29 cellular contexts compared by ENCODE assay signal in genomic region chr3:181860243-181860642, GRCh38.
"Had no signal": no experiment of that assay in that cellular context is flagged by ENCODE, and none has a peak within 500 bp of the region (broad histone marks: within the 10 kb centered on the region; RNA-seq: fewer than 3 reads in every experiment).

No MANE protein-coding gene starts in this region.

- H3K4me3 ChIP-seq: esophagus muscularis mucosa, heart left ventricle, ovary, sigmoid colon, smooth muscle cell, vagina had no signal

- H3K27me3 ChIP-seq: esophagus muscularis mucosa, foreskin keratinocyte, neutrophil, ovary, sigmoid colon, vagina had no signal

- DNase-seq: activated CD4-positive, alpha-beta T cell treated with anti-CD3 and anti-CD28 coated beads for 36 hours; activated CD4-positive, alpha-beta T cell treated with anti-CD3 and anti-CD28 coated beads, Interleukin-2, amount 50 U/mL, for 4 hours; activated CD4-positive, CD25-positive, alpha-beta regulatory T cell; activated CD8-positive, alpha-beta memory T cell treated with anti-CD3 and anti-CD28 coated beads for 24 hours; activated gamma-delta T cell treated with Interleukin-2 at 50 U/mL for 16 hours; activated naive CD8-positive, alpha-beta T cell treated with anti-CD3 and anti-CD28 coated beads, Interleukin-2, amount 50 U/mL, for 24 hours; activated T-cell treated with anti-CD3 and anti-CD28 coated beads, Interleukin-2, amount 50 U/mL, for 24 hours; amygdala; caudate nucleus; foreskin keratinocyte; heart left ventricle; immature natural killer cell; kidney; naive B cell; nephron progenitor cell; ovary; retina; sigmoid colon; stimulated activated CD4-positive, alpha-beta T cell treated with anti-CD3 and anti-CD28 coated beads, Interleukin-1b, Interleukin-23, amount 100 ng/mL, for 48 hours; stimulated activated CD4-positive, alpha-beta T cell treated with anti-CD3 and anti-CD28 coated beads, Interleukin-4, amount 100 ng/mL, for 4 hours; stimulated activated CD8-positive, alpha-beta memory T cell treated with anti-CD3 and anti-CD28 coated beads, Interleukin-4, amount 100 ng/mL, for 48 hours; stimulated activated naive CD8-positive, alpha-beta T cell treated with anti-CD3 and anti-CD28 coated beads, Interleukin-15, amount 100 ng/mL, for 72 hours; substantia nigra; T-helper 1 cell had no signal

- H3K4me1 ChIP-seq: esophagus muscularis mucosa, foreskin keratinocyte, heart left ventricle, sigmoid colon, vagina had no signal

- ATAC-seq: activated CD4-positive, alpha-beta T cell treated with anti-CD3 and anti-CD28 coated beads for 36 hours; activated naive CD8-positive, alpha-beta T cell treated with anti-CD3 and anti-CD28 coated beads, Interleukin-2, amount 50 U/mL, for 24 hours; foreskin keratinocyte; heart left ventricle; stimulated activated memory B cell treated with anti-CD40 and anti-IgM and Interleukin-4, amounts not matched to agents 10 μg/mL and 1 μg/mL and 100 μg/mL, for 72 hours; stimulated activated naive CD8-positive, alpha-beta T cell treated with anti-CD3 and anti-CD28 coated beads, Interleukin-15, amount 100 ng/mL, for 72 hours had no signal

- H3K9me3 ChIP-seq: esophagus muscularis mucosa, heart left ventricle, neutrophil, ovary, sigmoid colon, vagina had no signal

- H3K36me3 ChIP-seq: esophagus muscularis mucosa, heart left ventricle, neutrophil, ovary, sigmoid colon, vagina had no signal

- H3K27ac ChIP-seq: esophagus muscularis mucosa, foreskin keratinocyte, heart left ventricle, neutrophil, ovary, sigmoid colon, vagina had no signal

- H3K4me2 ChIP-seq: smooth muscle cell had no signal
